In the genomic region with DNA sequence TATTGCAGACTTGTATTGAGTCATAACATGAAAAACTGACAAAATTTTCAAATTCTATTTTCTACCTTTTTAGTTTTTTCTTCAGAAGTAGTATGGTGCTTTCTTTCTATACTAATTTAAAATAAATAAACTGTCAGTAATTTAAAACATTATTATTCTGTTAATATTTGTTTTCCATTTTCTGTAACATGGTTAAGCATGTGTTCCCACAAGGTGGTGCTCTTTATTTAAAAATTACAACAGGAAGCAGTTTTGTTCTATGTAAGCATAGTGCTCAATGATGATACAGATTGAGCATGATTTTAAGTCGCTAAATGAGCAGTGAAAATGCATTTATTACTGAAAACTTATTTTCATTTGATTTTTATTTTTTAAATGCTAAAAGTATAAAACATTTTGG, we compare ENCODE assay signal across 8 cellular contexts.
DNase-seq lines count a peak whose midpoint lies in the region; ATAC-seq and TF ChIP-seq lines count a peak whose summit lies in the region.

No MANE protein-coding gene starts in this region.

- ATAC-seq in GM18519 (IDR thresholded peaks at IDR 0.05; ENCODE audit: low FRiP score, unreplicated experiment): peak; percentile 66

- no peaks in the 10 kb centered on the region for H3F3A ChIP-seq in PC-9 (ENCODE audit: insufficient read depth, low read depth)

- no peaks in the 10 kb centered on the region for H4K20me1 ChIP-seq in KMS-11 (ENCODE audit: insufficient read depth)
- no peaks in the 10 kb centered on the region for H4K20me1 ChIP-seq in PC-9 (ENCODE audit: insufficient read depth)

- no peaks in the 10 kb centered on the region for H3K27me3 Mint-ChIP-seq in activated naive CD8-positive, alpha-beta T cell treated with anti-CD3 and anti-CD28 coated beads for 36 hours

- no peaks in the 10 kb centered on the region for H3K9me3 Mint-ChIP-seq in activated naive CD8-positive, alpha-beta T cell treated with anti-CD3 and anti-CD28 coated beads for 36 hours

- CTCF ChIA-PET in PC-9 (lab: Charles Lee): no interaction called here

- TF ChIP-seq CTCF in AG09319 (IDR thresholded peaks at IDR 0.05; ENCODE audit: low read depth, low read length): peak; percentile 43
- TF ChIP-seq CTCF in KMS-11 (conservative IDR thresholded peaks at IDR 0.05; ENCODE audit: low read depth, low read length): peak; percentile 84
- TF ChIP-seq CTCF in PC-9 (conservative IDR thresholded peaks at IDR 0.05): peak; percentile 71
- peak in 3 of 4 experiments; percentile 22 to 58 (median 51) for TF ChIP-seq CTCF in prostate gland (IDR thresholded peaks at IDR 0.05)

- peaks cover 4% of the 10 kb centered on the region for H3K4me1 ChIP-seq in KMS-11 (ENCODE audit: low read depth, poor library complexity, severe bottlenecking)
- H3K4me1 ChIP-seq in PC-9 (replicated peaks; ENCODE audit: insufficient read depth): no peaks in the 10 kb centered on the region
- no peaks in the 10 kb centered on the region for H3K4me1 ChIP-seq in prostate gland (replicated peaks)

- no peak overlapping the region for H3K27ac Mint-ChIP-seq in activated naive CD8-positive, alpha-beta T cell treated with anti-CD3 and anti-CD28 coated beads for 36 hours

- 0 out of 2 replicates have a peak overlapping the region, but pooled peaks have one; percentile 4 for H2AFZ ChIP-seq in KMS-11 (ENCODE audit: low read depth)
- no peak overlapping the region for H2AFZ ChIP-seq in PC-9

- TF ChIP-seq POLR2A in erythroblast (IDR thresholded peaks at IDR 0.05; ENCODE audit: low read length): no peak
- TF ChIP-seq POLR2A in prostate gland (IDR thresholded peaks at IDR 0.05): no peak

- H3K4me3 Mint-ChIP-seq in activated naive CD8-positive, alpha-beta T cell treated with anti-CD3 and anti-CD28 coated beads for 36 hours: no peak overlapping the region

- no peak overlapping the region for H3K27ac ChIP-seq in KMS-11
- H3K27ac ChIP-seq in PC-9: no peak overlapping the region
- H3K27ac ChIP-seq in prostate gland: no peak overlapping the region

- no peaks in the 10 kb centered on the region for H3K36me3 Mint-ChIP-seq in activated naive CD8-positive, alpha-beta T cell treated with anti-CD3 and anti-CD28 coated beads for 36 hours

- POLR2A ChIA-PET in PC-9 (lab: Charles Lee; ENCODE audit: unreplicated experiment): no interaction called here

- H3K9me3 ChIP-seq in PC-9 (ENCODE audit: insufficient read depth, low read depth) (no peaks in the 10 kb centered on the region), prostate gland (no peaks in the 10 kb centered on the region)

- H3K9ac ChIP-seq in KMS-11: no peak overlapping the region

- no TSS peak for BruUV-seq in PC-9 (replicated peaks; lab: Mats Ljungman, UMichigan)

- no peak overlapping the region for H3K4me2 ChIP-seq in KMS-11
- no peak overlapping the region for H3K4me2 ChIP-seq in PC-9

- intact Hi-C loops in PC-9 (cut with micrococcal nuclease; ENCODE audit: unreplicated experiment): loop anchor here (1.0 to 10.0 kb wide), 3 partner anchors 682 to 980 kb away; partner anchors contain the start of genes CCDC59 and METTL25
- intact Hi-C loops in prostate gland (cut with DNase I): no loop called here

- H3K4me3 ChIP-seq in KMS-11 (IDR thresholded peaks at IDR 0.05; ENCODE audit: insufficient read depth, low read depth, low read length) (no peak overlapping the region), PC-9 (no peak overlapping the region), prostate gland (no peak overlapping the region)

- no peaks in the 10 kb centered on the region for H3K4me1 Mint-ChIP-seq in activated naive CD8-positive, alpha-beta T cell treated with anti-CD3 and anti-CD28 coated beads for 36 hours

- H3K36me3 ChIP-seq in KMS-11 (ENCODE audit: insufficient read depth) (no peaks in the 10 kb centered on the region), PC-9 (ENCODE audit: low read depth) (no peaks in the 10 kb centered on the region), prostate gland (no peaks in the 10 kb centered on the region)

- no peaks in the 10 kb centered on the region for H3K79me2 ChIP-seq in KMS-11 (ENCODE audit: insufficient read depth, low read depth)
- H3K79me2 ChIP-seq in PC-9 (ENCODE audit: low read depth): no peaks in the 10 kb centered on the region

- no peak for DNase-seq in AG09319 (ENCODE audit: extremely low read depth, low read depth)
- peak in 1 of 2 experiments; percentile 39 for DNase-seq in PC-9
- peak; percentile 0 to 14 for DNase-seq in erythroblast (lab: John Stamatoyannopoulos, UW)
- no peak for DNase-seq in prostate gland (ENCODE audit: low spot score)
- DNase-seq in GM19240 (ENCODE audit: insufficient read length, low spot score): no peak
- DNase-seq in activated naive CD8-positive, alpha-beta T cell treated with anti-CD3 and anti-CD28 coated beads for 36 hours: no peak

- 10% methylated on average over 1 of the region's 1 CpG for WGBS in prostate gland

- H3K9me2 ChIP-seq in PC-9 (ENCODE audit: insufficient read depth): no peaks in the 10 kb centered on the region

- no peaks in the 10 kb centered on the region for H3K27me3 ChIP-seq in KMS-11 (ENCODE audit: insufficient read depth, low read depth)
- H3K27me3 ChIP-seq in PC-9 (ENCODE audit: insufficient read depth, low read depth): no peaks in the 10 kb centered on the region
- no peaks in the 10 kb centered on the region for H3K27me3 ChIP-seq in prostate gland (replicated peaks; ENCODE audit: insufficient read depth)

Comparison
In these comparisons a context has a peak if more than half of its experiments do, and no peak if none do; other contexts are left out.
1. DNase-seq: peak in erythroblast (2 of 2); none in AG09319 (single experiment), prostate gland (single experiment), GM19240 (single experiment) and activated naive CD8-positive, alpha-beta T cell treated with anti-CD3 and anti-CD28 coated beads for 36 hours (single experiment).
2. Peak in every context shown above with its lines, with median percentiles within 50 percentile points of each other: CTCF ChIP-seq.